Comparison of ENCODE assay signal across 28 cellular contexts in the genomic region with DNA sequence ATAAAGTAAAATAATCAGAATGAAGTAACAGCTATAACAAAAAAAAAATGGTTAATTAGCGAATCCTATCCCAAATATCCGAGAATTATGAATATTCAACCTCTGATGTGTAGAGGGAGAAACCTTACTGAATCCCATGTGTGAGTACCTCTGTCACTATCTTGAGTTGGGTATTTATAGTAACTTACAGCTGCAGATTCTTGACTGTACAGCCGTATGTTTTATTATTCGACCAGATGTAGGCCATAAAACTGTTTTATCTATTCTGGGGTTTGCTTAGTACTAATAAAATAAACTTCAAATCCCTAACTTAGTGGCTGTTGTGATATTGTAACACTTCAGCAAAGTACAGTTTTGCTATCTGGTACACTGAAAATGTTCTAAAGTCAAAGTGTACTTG.
"Had no signal": no experiment of that assay in that cellular context is flagged by ENCODE, and none has a peak within 500 bp of the region (broad histone marks: within the 10 kb centered on the region; RNA-seq: fewer than 3 reads in every experiment).

No MANE protein-coding gene starts in this region.

- H3K27me3 ChIP-seq: brain microvascular endothelial cell, SJCRH30 had no signal

- H3K4me2 ChIP-seq: SK-N-SH had no signal

- H3K36me3 ChIP-seq: brain microvascular endothelial cell, cardiac muscle cell, SJCRH30 had no signal

- H3K4me1 ChIP-seq: SJCRH30 had no signal

- DNase-seq: activated CD4-positive, alpha-beta memory T cell treated with anti-CD3 and anti-CD28 coated beads for 36 hours; activated CD4-positive, alpha-beta T cell treated with anti-CD3 and anti-CD28 coated beads, Interleukin-2, amount 10 ng/mL, durations not matched to agents 7 days and 5 days; activated CD4-positive, CD25-positive, alpha-beta regulatory T cell; activated CD8-positive, alpha-beta memory T cell treated with anti-CD3 and anti-CD28 coated beads for 24 hours; activated gamma-delta T cell; activated naive CD4-positive, alpha-beta T cell treated with anti-CD3 and anti-CD28 coated beads for 36 hours; activated naive CD8-positive, alpha-beta T cell treated with anti-CD3 and anti-CD28 coated beads for 36 hours; activated T-cell treated with anti-CD3 and anti-CD28 coated beads, Interleukin-2, amount 50 U/mL, for 48 hours; brain microvascular endothelial cell; MM.1S; NCI-H1105; NCI-H1436; NCI-H1694 treated with DMSO at 0.1 percent for 48 hours; NCI-H2029 treated with DMSO at 0.1 percent for 48 hours; NCI-H345; NCI-H510A; NCI-H69; NK-92 treated with Interleukin-12 subunit alpha and Interleukin-12 subunit beta, amount 100 ng/mL, for 24 hours; OCI-M1; Right ventricle myocardium superior; SJCRH30; SK-N-SH; T-helper 1 cell had no signal

- H3K9ac ChIP-seq: SK-N-SH had no signal

- ATAC-seq: activated T-helper 17 cell treated with anti-CD3 and anti-CD28 coated beads, Interleukin-2, amount 50 U/mL, for 72 hours; Panc1 had no signal

- H3K4me3 ChIP-seq: cardiac muscle cell, SJCRH30 had no signal

- H3K9me3 ChIP-seq: SJCRH30, SK-N-SH had no signal

- H3K27ac ChIP-seq: brain microvascular endothelial cell, cardiac muscle cell, RWPE1, SJCRH30, VCaP had no signal
